ENCODE assay signal across 1 cellular context in the genomic region with DNA sequence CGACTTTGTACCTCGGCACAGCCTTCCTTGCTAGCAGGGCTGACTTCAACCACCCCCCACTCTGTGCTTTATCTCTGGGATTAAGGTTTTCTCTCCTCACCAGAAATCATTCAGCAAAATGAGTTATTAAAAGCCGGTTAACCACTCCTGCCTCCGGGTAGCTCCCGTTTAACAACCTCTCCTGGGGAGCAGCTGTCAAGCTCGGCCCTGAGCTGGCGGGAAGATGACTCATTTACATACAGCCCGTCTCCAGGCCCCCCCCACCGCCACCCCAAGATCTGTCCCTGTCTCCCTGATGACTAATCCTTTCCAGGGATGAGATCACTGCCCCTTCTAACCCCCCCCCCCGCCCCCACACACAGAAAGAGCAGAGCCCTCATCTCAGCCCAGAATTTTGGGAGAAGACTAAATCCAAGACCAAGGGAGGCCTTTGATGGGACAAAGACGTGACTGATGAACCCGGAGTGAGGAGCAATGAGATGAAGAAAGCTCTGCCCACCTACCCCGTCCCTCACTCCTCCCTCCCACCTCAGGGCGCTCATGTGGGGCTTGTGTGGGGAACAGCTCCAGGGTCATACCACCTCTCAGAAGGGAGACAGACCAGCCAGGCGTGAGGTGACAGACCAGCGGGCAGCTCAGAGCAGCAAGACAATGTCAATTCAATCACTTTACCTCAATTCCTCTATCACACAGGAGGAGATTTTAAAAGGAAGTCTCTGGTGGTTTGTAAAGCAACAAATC.
TF ChIP-seq lines count a peak whose summit lies in the region.

No MANE protein-coding gene starts in this region.

TF ChIP-seq in SK-N-SH, 30 proteins besides CTCF, POLR2A, EP300 and RAD21 (continued from another document):
- TF ChIP-seq, protein P1, sequence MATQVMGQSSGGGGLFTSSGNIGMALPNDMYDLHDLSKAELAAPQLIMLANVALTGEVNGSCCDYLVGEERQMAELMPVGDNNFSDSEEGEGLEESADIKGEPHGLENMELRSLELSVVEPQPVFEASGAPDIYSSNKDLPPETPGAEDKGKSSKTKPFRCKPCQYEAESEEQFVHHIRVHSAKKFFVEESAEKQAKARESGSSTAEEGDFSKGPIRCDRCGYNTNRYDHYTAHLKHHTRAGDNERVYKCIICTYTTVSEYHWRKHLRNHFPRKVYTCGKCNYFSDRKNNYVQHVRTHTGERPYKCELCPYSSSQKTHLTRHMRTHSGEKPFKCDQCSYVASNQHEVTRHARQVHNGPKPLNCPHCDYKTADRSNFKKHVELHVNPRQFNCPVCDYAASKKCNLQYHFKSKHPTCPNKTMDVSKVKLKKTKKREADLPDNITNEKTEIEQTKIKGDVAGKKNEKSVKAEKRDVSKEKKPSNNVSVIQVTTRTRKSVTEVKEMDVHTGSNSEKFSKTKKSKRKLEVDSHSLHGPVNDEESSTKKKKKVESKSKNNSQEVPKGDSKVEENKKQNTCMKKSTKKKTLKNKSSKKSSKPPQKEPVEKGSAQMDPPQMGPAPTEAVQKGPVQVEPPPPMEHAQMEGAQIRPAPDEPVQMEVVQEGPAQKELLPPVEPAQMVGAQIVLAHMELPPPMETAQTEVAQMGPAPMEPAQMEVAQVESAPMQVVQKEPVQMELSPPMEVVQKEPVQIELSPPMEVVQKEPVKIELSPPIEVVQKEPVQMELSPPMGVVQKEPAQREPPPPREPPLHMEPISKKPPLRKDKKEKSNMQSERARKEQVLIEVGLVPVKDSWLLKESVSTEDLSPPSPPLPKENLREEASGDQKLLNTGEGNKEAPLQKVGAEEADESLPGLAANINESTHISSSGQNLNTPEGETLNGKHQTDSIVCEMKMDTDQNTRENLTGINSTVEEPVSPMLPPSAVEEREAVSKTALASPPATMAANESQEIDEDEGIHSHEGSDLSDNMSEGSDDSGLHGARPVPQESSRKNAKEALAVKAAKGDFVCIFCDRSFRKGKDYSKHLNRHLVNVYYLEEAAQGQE (IDR thresholded peaks at IDR 0.05; ENCODE audit: low read depth, low read length), result 0 out of 2 replicates have a peak, but pooled peaks have one; percentile 25
- TF ChIP-seq, protein P2, sequence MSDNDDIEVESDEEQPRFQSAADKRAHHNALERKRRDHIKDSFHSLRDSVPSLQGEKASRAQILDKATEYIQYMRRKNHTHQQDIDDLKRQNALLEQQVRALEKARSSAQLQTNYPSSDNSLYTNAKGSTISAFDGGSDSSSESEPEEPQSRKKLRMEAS (IDR thresholded peaks at IDR 0.05; ENCODE audit: low read depth), result 0 out of 2 replicates have a peak, but pooled peaks have one; percentile 32
- TF ChIP-seq TAF1 (IDR thresholded peaks at IDR 0.05; ENCODE audit: borderline replicate concordance, low read depth, low read length) (no peak; the same call in 1 of the 2 replicates), FOSL2 (IDR thresholded peaks at IDR 0.05; ENCODE audit: borderline replicate concordance, low read depth) (peak; percentile 96), RXRA (IDR thresholded peaks at IDR 0.05; ENCODE audit: borderline replicate concordance, low read depth) (peak; percentile 55; the same call in 1 of the 2 replicates), GATA2 (CRISPR knock-in tag; IDR thresholded peaks at IDR 0.05) (no peak), FOXJ3 (CRISPR knock-in tag; IDR thresholded peaks at IDR 0.05) (no peak), PBX3 (IDR thresholded peaks at IDR 0.05) (peak; percentile 77), MXI1 (IDR thresholded peaks at IDR 0.05; ENCODE audit: low read depth, low read length) (no peak), YY1 (IDR thresholded peaks at IDR 0.05; ENCODE audit: low read depth) (no peak), TEAD4 (IDR thresholded peaks at IDR 0.05; ENCODE audit: borderline replicate concordance, insufficient read depth) (no peak), MEF2A (IDR thresholded peaks at IDR 0.05; ENCODE audit: borderline replicate concordance, low read depth) (no peak), ELF1 (IDR thresholded peaks at IDR 0.05) (no peak), POLR2AphosphoS5 (IDR thresholded peaks at IDR 0.05; ENCODE audit: low read depth, low read length) (no peak)
- TF ChIP-seq, protein P3, sequence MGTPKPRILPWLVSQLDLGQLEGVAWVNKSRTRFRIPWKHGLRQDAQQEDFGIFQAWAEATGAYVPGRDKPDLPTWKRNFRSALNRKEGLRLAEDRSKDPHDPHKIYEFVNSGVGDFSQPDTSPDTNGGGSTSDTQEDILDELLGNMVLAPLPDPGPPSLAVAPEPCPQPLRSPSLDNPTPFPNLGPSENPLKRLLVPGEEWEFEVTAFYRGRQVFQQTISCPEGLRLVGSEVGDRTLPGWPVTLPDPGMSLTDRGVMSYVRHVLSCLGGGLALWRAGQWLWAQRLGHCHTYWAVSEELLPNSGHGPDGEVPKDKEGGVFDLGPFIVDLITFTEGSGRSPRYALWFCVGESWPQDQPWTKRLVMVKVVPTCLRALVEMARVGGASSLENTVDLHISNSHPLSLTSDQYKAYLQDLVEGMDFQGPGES (IDR thresholded peaks at IDR 0.05; ENCODE audit: low read depth, low read length), result no peak
- TF ChIP-seq, protein P4, sequence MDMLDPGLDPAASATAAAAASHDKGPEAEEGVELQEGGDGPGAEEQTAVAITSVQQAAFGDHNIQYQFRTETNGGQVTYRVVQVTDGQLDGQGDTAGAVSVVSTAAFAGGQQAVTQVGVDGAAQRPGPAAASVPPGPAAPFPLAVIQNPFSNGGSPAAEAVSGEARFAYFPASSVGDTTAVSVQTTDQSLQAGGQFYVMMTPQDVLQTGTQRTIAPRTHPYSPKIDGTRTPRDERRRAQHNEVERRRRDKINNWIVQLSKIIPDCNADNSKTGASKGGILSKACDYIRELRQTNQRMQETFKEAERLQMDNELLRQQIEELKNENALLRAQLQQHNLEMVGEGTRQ (IDR thresholded peaks at IDR 0.05; ENCODE audit: borderline replicate concordance, low read depth, low read length), result no peak
